In the genomic region with DNA sequence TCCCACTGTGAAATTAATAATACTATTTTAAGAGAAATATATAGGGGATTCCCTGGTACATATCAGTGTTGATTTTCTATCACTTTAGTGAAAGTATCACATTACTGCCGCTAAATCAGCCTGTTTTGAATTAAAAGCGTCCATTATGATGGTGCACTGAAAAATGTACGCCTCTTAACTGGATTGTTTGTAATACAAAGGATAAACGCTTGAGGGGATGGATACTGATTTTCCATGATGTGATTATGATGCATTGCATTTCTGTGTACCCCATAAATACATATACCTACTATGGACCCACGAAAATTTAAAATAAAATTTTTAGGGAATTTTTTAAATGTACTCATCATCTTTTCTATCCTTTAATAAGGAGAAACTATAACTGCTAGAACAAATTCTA, we compare ENCODE assay signal across 25 cellular contexts.
"Had no signal": no experiment of that assay in that cellular context is flagged by ENCODE, and none has a peak within 500 bp of the region (broad histone marks: within the 10 kb centered on the region; RNA-seq: fewer than 3 reads in every experiment).

No MANE protein-coding gene starts in this region.

- H3K9ac ChIP-seq: neural progenitor cell, parathyroid adenoma had no signal

- H3K27ac Mint-ChIP-seq: effector memory CD8-positive, alpha-beta T cell; naive thymus-derived CD4-positive, alpha-beta T cell; neural progenitor cell; progenitor cell of endocrine pancreas; stimulated activated effector memory CD8-positive, alpha-beta T cell treated with anti-CD3 and anti-CD28 coated beads, Interleukin-12 subunit alpha, Interleukin-12 subunit beta, amount 100 ng/mL, for 72 hours had no signal

- H3K36me3 Mint-ChIP-seq: naive thymus-derived CD4-positive, alpha-beta T cell; stimulated activated effector memory CD8-positive, alpha-beta T cell treated with anti-CD3 and anti-CD28 coated beads, Interleukin-12 subunit alpha, Interleukin-12 subunit beta, amount 100 ng/mL, for 72 hours had no signal

- H3K27me3 Mint-ChIP-seq: effector memory CD8-positive, alpha-beta T cell; progenitor cell of endocrine pancreas had no signal

- H3K27me3 ChIP-seq: esophagus squamous epithelium, gastrocnemius medialis, left lung, neural progenitor cell, right lobe of liver, stomach, thyroid gland, vagina had no signal

- H3K27ac ChIP-seq: coronary artery, esophagus squamous epithelium, gastrocnemius medialis, left lung, neural progenitor cell, parathyroid adenoma, right lobe of liver, stomach, thyroid gland, vagina had no signal

- H3K9me3 ChIP-seq: esophagus squamous epithelium, gastrocnemius medialis, left lung, right lobe of liver, stomach, thyroid gland, vagina had no signal

- H3K4me1 ChIP-seq: esophagus squamous epithelium, left lung, parathyroid adenoma, thyroid gland, vagina had no signal

- ATAC-seq: effector memory CD8-positive, alpha-beta T cell; gastrocnemius medialis; left cardiac atrium; left lung; naive thymus-derived CD4-positive, alpha-beta T cell; stimulated activated effector memory CD8-positive, alpha-beta T cell treated with anti-CD3 and anti-CD28 coated beads, Interleukin-12 subunit alpha, Interleukin-12 subunit beta, amount 100 ng/mL, for 72 hours had no signal

- DNase-seq: effector memory CD8-positive, alpha-beta T cell; esophagus squamous epithelium; gastrocnemius medialis; head of caudate nucleus; kidney; left cardiac atrium; left lung; mesenchymal stem cell; midbrain; naive thymus-derived CD4-positive, alpha-beta T cell; right lobe of liver; stimulated activated CD4-positive, alpha-beta T cell treated with anti-CD3 and anti-CD28 coated beads, Interleukin-12 subunit alpha, Interleukin-12 subunit beta, amount 100 ng/mL, for 4 hours; stimulated activated CD4-positive, alpha-beta T cell treated with anti-CD3 and anti-CD28 coated beads, Interleukin-1b, Interleukin-23, amount 100 ng/mL, for 48 hours; stimulated activated CD4-positive, alpha-beta T cell treated with anti-CD3 and anti-CD28 coated beads, Interleukin-4, amount 100 ng/mL, for 1 hour; stimulated activated naive CD4-positive, alpha-beta T cell treated with Interleukin-2 at 50 U/mL for 16 hours; stomach; thyroid gland; trophoblast cell had no signal

- H3K4me3 ChIP-seq: coronary artery, esophagus squamous epithelium, gastrocnemius medialis, left lung, neural progenitor cell, right lobe of liver, stomach, thyroid gland, vagina had no signal

- H3K4me1 Mint-ChIP-seq: naive thymus-derived CD4-positive, alpha-beta T cell; stimulated activated effector memory CD8-positive, alpha-beta T cell treated with anti-CD3 and anti-CD28 coated beads, Interleukin-12 subunit alpha, Interleukin-12 subunit beta, amount 100 ng/mL, for 72 hours had no signal

- H3K36me3 ChIP-seq: esophagus squamous epithelium, gastrocnemius medialis, left lung, neural progenitor cell, right lobe of liver, stomach, thyroid gland, vagina had no signal

- H3K9me3 Mint-ChIP-seq: effector memory CD8-positive, alpha-beta T cell; nephron; neural progenitor cell; stimulated activated effector memory CD8-positive, alpha-beta T cell treated with anti-CD3 and anti-CD28 coated beads, Interleukin-12 subunit alpha, Interleukin-12 subunit beta, amount 100 ng/mL, for 72 hours had no signal

- H3K4me3 Mint-ChIP-seq: effector memory CD8-positive, alpha-beta T cell; naive thymus-derived CD4-positive, alpha-beta T cell; nephron; neural progenitor cell; stimulated activated effector memory CD8-positive, alpha-beta T cell treated with anti-CD3 and anti-CD28 coated beads, Interleukin-12 subunit alpha, Interleukin-12 subunit beta, amount 100 ng/mL, for 72 hours had no signal
